ENCODE assay signal across 8 cellular contexts in the genomic region with DNA sequence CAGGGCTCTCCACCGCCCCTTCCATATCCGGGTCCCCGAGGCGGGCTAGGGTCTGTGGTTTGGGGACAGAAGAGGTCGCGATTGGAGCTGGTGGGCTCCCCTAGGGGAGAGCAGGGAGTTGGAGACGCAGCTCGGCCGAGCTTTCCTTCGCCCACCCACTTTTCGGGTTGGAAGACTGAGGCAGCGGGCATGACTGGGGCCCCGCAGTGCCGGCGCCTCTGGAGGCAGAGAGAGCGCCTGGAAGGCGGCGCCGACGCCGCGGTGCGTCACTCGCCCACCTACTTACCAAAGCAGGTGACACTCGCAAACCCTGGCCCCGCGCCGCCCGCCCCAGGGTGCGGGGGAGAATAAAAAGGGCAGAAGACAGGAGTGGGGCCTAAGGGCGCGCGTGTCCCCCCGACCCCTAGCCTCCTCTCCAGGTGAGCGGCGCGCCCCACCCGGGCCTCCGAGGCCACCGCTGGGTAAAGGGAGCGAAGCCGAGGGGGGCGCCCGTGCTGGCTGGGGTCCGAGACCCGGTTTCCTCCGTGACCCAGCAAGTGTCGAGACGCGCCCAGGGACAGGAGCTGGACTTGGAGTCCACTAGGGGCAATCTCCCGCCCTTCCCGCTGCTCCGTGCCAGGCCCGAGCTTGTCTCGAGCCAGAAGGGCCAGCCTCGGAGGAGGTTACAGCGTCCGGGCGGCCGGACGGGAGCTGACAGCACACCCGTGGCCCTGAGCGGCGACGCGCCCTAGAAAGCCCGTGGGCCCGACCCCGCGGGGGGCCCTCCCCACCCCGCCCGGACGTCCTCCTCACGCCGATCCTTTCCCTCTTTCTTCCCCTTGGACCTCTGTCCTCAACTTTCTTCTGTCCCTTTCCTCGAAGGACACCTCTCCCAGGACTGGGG. TPM values are rescaled to one million over a fixed set of nuclear protein-coding genes. Genes with fewer than 3 reads are reported as not detected.
DNase-seq lines count a peak whose midpoint lies in the region; ATAC-seq, FAIRE-seq and TF ChIP-seq lines count a peak whose summit lies in the region.

No MANE protein-coding gene starts in this region.

- DNase-seq in BE2C (no peak), WERI-Rb-1 (peak; percentile 72), bronchial epithelial cell (ENCODE audit: low read depth) (peak; percentile 47), left lung (peak; percentile 50 to 83), NCI-H774 (lab: John Stamatoyannopoulos, UW) (no peak)
- peak; percentile 77 to 87 for DNase-seq in stimulated activated CD4-positive, alpha-beta T cell treated with anti-CD3 and anti-CD28 coated beads, Interleukin-4, amount 100 ng/mL, for 4 hours

- intact Hi-C loops in left lung (cut with DNase I) = no loop called here

- no peaks in the 10 kb centered on the region for H3K9me3 ChIP-seq in BE2C
- no peaks in the 10 kb centered on the region for H3K9me3 ChIP-seq in WERI-Rb-1 (ENCODE audit: severe bottlenecking)
- no peaks in the 10 kb centered on the region for H3K9me3 ChIP-seq in left lung

- FAIRE-seq in bronchial epithelial cell (lab: Jason Lieb, UNC) = no peak

- H3K27me3 ChIP-seq in BE2C (peaks cover 13% of the 10 kb centered on the region), WERI-Rb-1 (ENCODE audit: insufficient read depth, low read depth, severe bottlenecking) (no peaks in the 10 kb centered on the region), bronchial epithelial cell (ENCODE audit: control insufficient read depth, insufficient read depth, low read length) (no peaks in the 10 kb centered on the region), left lung (peaks cover 9 to 53% of the 10 kb centered on the region in 2 donors)

- peak overlapping the region; percentile 75 for H3K27ac ChIP-seq in WERI-Rb-1
- peak overlapping the region; percentile 68 to 77 for H3K27ac ChIP-seq in left lung

- TF ChIP-seq CTCF in BE2C (IDR thresholded peaks at IDR 0.05; ENCODE audit: low read depth, low read length) = no peak
- peak; percentile 43 for TF ChIP-seq CTCF in WERI-Rb-1 (IDR thresholded peaks at IDR 0.05; ENCODE audit: low read depth, low read length)
- peak; percentile 19 for TF ChIP-seq CTCF in bronchial epithelial cell (IDR thresholded peaks at IDR 0.05; ENCODE audit: insufficient read depth, low read length, severe bottlenecking)
- no peak for TF ChIP-seq CTCF in left lung (IDR thresholded peaks at IDR 0.05)

- ATAC-seq in GM19328 (IDR thresholded peaks at IDR 0.05; ENCODE audit: unreplicated experiment) = peak; percentile 37
- ATAC-seq in HG03442 (IDR thresholded peaks at IDR 0.05; ENCODE audit: unreplicated experiment) = peak; percentile 33
- ATAC-seq in left lung = peak; percentile 34

- H3K4me1 ChIP-seq in BE2C (no peaks in the 10 kb centered on the region), left lung (peaks cover 9 to 26% of the 10 kb centered on the region in 2 donors)

- peak overlapping the region; percentile 67 for H3K4me3 ChIP-seq in BE2C (ENCODE audit: low read depth, low read length)
- peak overlapping the region; percentile 83 for H3K4me3 ChIP-seq in WERI-Rb-1 (ENCODE audit: low read depth, low read length)
- H3K4me3 ChIP-seq in bronchial epithelial cell (ENCODE audit: low read depth, low read length) = peak overlapping the region; percentile 59
- H3K4me3 ChIP-seq in left lung = peak overlapping the region; percentile 54 to 60

- H3K36me3 ChIP-seq in BE2C = no peaks in the 10 kb centered on the region
- H3K36me3 ChIP-seq in WERI-Rb-1 = no peaks in the 10 kb centered on the region
- H3K36me3 ChIP-seq in bronchial epithelial cell (ENCODE audit: control insufficient read depth, insufficient read depth, low read length) = no peaks in the 10 kb centered on the region
- H3K36me3 ChIP-seq in left lung = no peaks in the 10 kb centered on the region

RNA-seq across cellular contexts. Expression of a gene that starts 34.4 kb away (rescaled TPM):
- polyA plus RNA-seq in BE2C (2012; ENCODE audit: insufficient read depth, insufficient read length, low read depth) = 55.8 TPM
- total RNA-seq in bronchial epithelial cell = under 0.01 and 0.13 TPM in 2 replicates
- 1 to 10 TPM; 1.1 to 2.6 TPM for total RNA-seq in left lung

Comparison
In these comparisons a context has a peak if more than half of its experiments do, and no peak if none do; other contexts are left out.
1. DNase-seq: peak in WERI-Rb-1 (single experiment), bronchial epithelial cell (single experiment), left lung (2 of 2) and stimulated activated CD4-positive, alpha-beta T cell treated with anti-CD3 and anti-CD28 coated beads, Interleukin-4, amount 100 ng/mL, for 4 hours (2 of 2); none in BE2C (single experiment) and NCI-H774 (single experiment).
2. CTCF ChIP-seq: peak in WERI-Rb-1 (single experiment) and bronchial epithelial cell (single experiment); none in BE2C (single experiment) and left lung (0 of 2).
3. Peak in every context shown above with its lines, with median percentiles within 50 percentile points of each other: H3K4me3 ChIP-seq and ATAC-seq.